ENCODE assay signal across 8 cellular contexts in genomic region chr19:42313096-42313839, GRCh38. TPM values are rescaled to one million over a fixed set of nuclear protein-coding genes. Genes with fewer than 3 reads are reported as not detected.
DNase-seq lines count a peak whose midpoint lies in the region; ATAC-seq and TF ChIP-seq lines count a peak whose summit lies in the region.

Gene TMEM145, plus strand, starts transcription at chr19:42313309. Its CDS starts 68 bp downstream, at chr19:42313377.

- H3K36me3 ChIP-seq in OCI-LY3 (replicated peaks; ENCODE audit: low read depth, low read length) = no peaks in the 10 kb centered on the region

- H3K9me3 ChIP-seq in OCI-LY3 (ENCODE audit: insufficient read depth, low read length) = no peaks in the 10 kb centered on the region

- peaks cover 25% of the 10 kb centered on the region for H3K4me1 ChIP-seq in OCI-LY3 (ENCODE audit: low read length)

- H4K20me1 ChIP-seq in OCI-LY3 (ENCODE audit: insufficient read depth, low read length) = no peaks in the 10 kb centered on the region

- peak; percentile 51 for DNase-seq in Caki2 (ENCODE audit: low read depth)
- peak; percentile 25 to 38 for DNase-seq in HL-60 (ENCODE audit: low read depth in 1 of 2, low spot score in 1 of 2)
- DNase-seq in astrocyte of the spinal cord (ENCODE audit: low read depth, low spot score) = no peak
- DNase-seq in hypothalamus (lab: John Stamatoyannopoulos, UW) = peak in 42 of 51 donors; percentile 8 to 76 (median 37)
- peak; percentile 88 for DNase-seq in retina

- TF ChIP-seq CTCF in HL-60 (IDR thresholded peaks at IDR 0.05; ENCODE audit: insufficient read depth, low read length) = no peak
- peak; percentile 28; the same call in 1 of the 2 replicates for TF ChIP-seq CTCF in OCI-LY3 (IDR thresholded peaks at IDR 0.05; ENCODE audit: low read depth, low read length)
- TF ChIP-seq CTCF in astrocyte of the spinal cord (IDR thresholded peaks at IDR 0.05; ENCODE audit: low read depth, low read length) = peak; percentile 7

- H3K27ac ChIP-seq in HL-60 (replicated peaks) (no peak within 1 kb of the TSS), OCI-LY3 (ENCODE audit: low read length) (no peak within 1 kb of the TSS)

- H3K27me3 ChIP-seq in HL-60 (ENCODE audit: insufficient read depth, poor library complexity, severe bottlenecking) (peaks cover 17% of the 10 kb centered on the region), OCI-LY3 (ENCODE audit: low read depth, low read length) (no peaks in the 10 kb centered on the region)

- in situ Hi-C loops in Caki2 (cut with HindIII; ENCODE audit: low pct_unique_long_range_greater_than_20kb, low sequenced_read_pairs) (no loop called here), astrocyte of the spinal cord (cut with HindIII; ENCODE audit: low sequenced_read_pairs) (no loop called here)

- peak within 1 kb of the TSS; percentile 39 for H3K4me3 ChIP-seq in HL-60 (replicated peaks; ENCODE audit: insufficient read depth, low read length)
- peak within 1 kb of the TSS; percentile 86 for H3K4me3 ChIP-seq in OCI-LY3 (ENCODE audit: low read length)
- H3K4me3 ChIP-seq in astrocyte of the spinal cord (ENCODE audit: low read depth, low read length) = peak within 1 kb of the TSS; percentile 18

- peak within 1 kb of the TSS; percentile 57 for H3K9ac ChIP-seq in OCI-LY3 (ENCODE audit: low read length)

- peak within 1 kb of the TSS; percentile 78 for H3K4me2 ChIP-seq in OCI-LY3 (ENCODE audit: low read length)

- peak within 1 kb of the TSS; percentile 82 for H2AFZ ChIP-seq in OCI-LY3 (ENCODE audit: low read depth, low read length)

- no peak for ATAC-seq in HG03108 (IDR thresholded peaks at IDR 0.05; ENCODE audit: unreplicated experiment)
- ATAC-seq in GM18870 (IDR thresholded peaks at IDR 0.05; ENCODE audit: unreplicated experiment) = no peak

- H3K79me2 ChIP-seq in OCI-LY3 (ENCODE audit: low read length) = no peaks in the 10 kb centered on the region

RNA-seq across cellular contexts. Expression of gene TMEM145, which starts in this region (rescaled TPM):
- not detected in 2 replicates for total RNA-seq in Caki2 (2014; rRNA removed; shearing (Covaris generic); ENCODE audit: low replicate concordance)

Comparison
In these comparisons a context has a peak if more than half of its experiments do, and no peak if none do; other contexts are left out.
1. Peak in DNase-seq in Caki2; RNA of the gene not detected or under 1 TPM.
2. H3K4me3 ChIP-seq: peak in every context shown above with its lines; median percentile 86 in OCI-LY3; 39 in HL-60; 18 in astrocyte of the spinal cord.